ENCODE assay signal across 20 cellular contexts in the genomic region with DNA sequence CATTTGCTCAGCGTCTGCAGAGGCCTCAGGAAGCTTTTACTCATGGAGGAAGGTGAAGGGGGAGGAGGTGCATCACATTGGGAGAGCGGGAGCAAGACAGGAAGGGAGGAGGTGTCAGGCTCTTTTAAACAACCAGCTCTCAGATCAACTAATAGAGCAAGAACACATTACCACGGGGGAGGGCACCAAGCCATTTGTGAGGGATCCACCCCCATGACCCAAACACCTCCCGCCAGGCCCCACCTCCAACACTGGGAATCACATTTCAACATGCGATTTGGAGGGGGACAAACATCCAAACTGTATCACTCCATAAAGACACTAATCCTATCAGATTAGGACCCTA.
"Had no signal": no experiment of that assay in that cellular context is flagged by ENCODE, and none has a peak within 500 bp of the region (broad histone marks: within the 10 kb centered on the region; RNA-seq: fewer than 3 reads in every experiment).

No MANE protein-coding gene starts in this region.

- H3K27me3 ChIP-seq: foreskin keratinocyte, ovary, upper lobe of left lung, uterus had no signal

- DNase-seq: dermis blood vessel endothelial cell; foreskin keratinocyte; kidney; left cardiac atrium; left ventricle myocardium inferior; lower lobe of right lung; naive B cell; ovary; right cardiac atrium; stimulated activated CD4-positive, alpha-beta T cell treated with anti-CD3 and anti-CD28 coated beads, Interleukin-4, amount 100 ng/mL, for 1 hour; stimulated activated CD8-positive, alpha-beta memory T cell treated with anti-CD3 and anti-CD28 coated beads, Interleukin-4, amount 100 ng/mL, for 48 hours; stimulated activated naive CD8-positive, alpha-beta T cell treated with anti-CD3 and anti-CD28 coated beads, Interleukin-15, Interleukin-2, amounts not matched to agents 100 U/mL and 50 U/mL, for 24 hours; tibial artery; upper lobe of left lung; uterus had no signal

- H3K9me3 ChIP-seq: lower lobe of right lung, neutrophil, ovary, tibial artery, upper lobe of left lung, uterus had no signal

- H3K4me3 Mint-ChIP-seq: memory B cell, naive B cell had no signal

- H3K36me3 ChIP-seq: left ventricle myocardium inferior, lower lobe of right lung, neutrophil, ovary, tibial artery, upper lobe of left lung, uterus had no signal

- H3K27ac ChIP-seq: foreskin keratinocyte, left ventricle myocardium inferior, lower lobe of right lung, neutrophil, ovary, tibial artery, upper lobe of left lung, uterus had no signal

- FAIRE-seq: colon, kidney had no signal

- H3K27ac Mint-ChIP-seq: memory B cell; progenitor cell of endocrine pancreas; stimulated activated effector memory CD8-positive, alpha-beta T cell treated with anti-CD3 and anti-CD28 coated beads, Interleukin-12 subunit alpha, Interleukin-12 subunit beta, amount 100 ng/mL, for 72 hours had no signal

- H3K4me3 ChIP-seq: left ventricle myocardium inferior, lower lobe of right lung, ovary, tibial artery, upper lobe of left lung, uterus had no signal

- H3K9me3 Mint-ChIP-seq: stimulated activated effector memory CD8-positive, alpha-beta T cell treated with anti-CD3 and anti-CD28 coated beads, Interleukin-12 subunit alpha, Interleukin-12 subunit beta, amount 100 ng/mL, for 72 hours had no signal

- H3K36me3 Mint-ChIP-seq: memory B cell; stimulated activated effector memory CD8-positive, alpha-beta T cell treated with anti-CD3 and anti-CD28 coated beads, Interleukin-12 subunit alpha, Interleukin-12 subunit beta, amount 100 ng/mL, for 72 hours had no signal

- H3K4me1 ChIP-seq: foreskin keratinocyte, left ventricle myocardium inferior, lower lobe of right lung, tibial artery, upper lobe of left lung, uterus had no signal

- H3K27me3 Mint-ChIP-seq: progenitor cell of endocrine pancreas had no signal
